8 cellular contexts compared by ENCODE assay signal in the genomic region with DNA sequence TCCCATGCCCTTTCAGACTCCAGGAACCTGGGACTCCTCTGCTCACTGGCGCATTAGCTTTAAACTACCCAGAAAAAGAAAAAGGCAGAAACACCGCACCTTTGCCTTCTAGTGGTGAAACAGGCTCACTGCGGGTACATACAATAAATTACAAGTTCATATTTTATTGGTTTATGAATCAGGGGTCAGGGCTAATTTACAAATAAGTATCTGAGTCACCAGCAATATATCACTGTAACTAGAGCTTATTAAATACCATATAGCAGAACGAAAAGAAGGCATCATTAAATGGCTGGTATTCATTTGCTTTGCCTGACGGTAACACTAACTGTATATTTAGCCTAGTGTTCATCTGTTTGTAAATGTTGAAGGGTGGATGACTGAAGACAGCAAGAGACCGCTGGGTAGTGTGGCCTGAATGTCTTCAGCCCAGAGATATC. TPM values are rescaled to one million over a fixed set of nuclear protein-coding genes. Genes with fewer than 3 reads are reported as not detected.
DNase-seq lines count a peak whose midpoint lies in the region; ATAC-seq, FAIRE-seq and TF ChIP-seq lines count a peak whose summit lies in the region.

No MANE protein-coding gene starts in this region.

- no peak overlapping the region for H2BK12ac ChIP-seq in H1 (ENCODE audit: low read depth, low read length)

- H4K20me1 ChIP-seq in H1 (replicated peaks in 1 of 2; ENCODE audit: control insufficient read depth in 1 of 2, insufficient read depth in 2 of 2, low read length in 2 of 2), result no peaks in the 10 kb centered on the region

- H3K79me1 ChIP-seq in H1 (ENCODE audit: low read depth, low read length), result no peaks in the 10 kb centered on the region

- H2BK20ac ChIP-seq in H1 (ENCODE audit: low read length), result no peak overlapping the region

- H3K27me3 ChIP-seq in H1 (replicated peaks in 1 of 4; ENCODE audit: control insufficient read depth in 3 of 4, extremely low read depth in 1 of 4, insufficient read depth in 3 of 4, low read length in 3 of 4), result peaks cover 0 to 8% (median under 1%) of the 10 kb centered on the region in 4 experiments; a peak in 2 of 7 replicates

- peak; percentile 63 to 64 for TF ChIP-seq RAD21 in H1 (IDR thresholded peaks at IDR 0.05 in 1 of 2, conservative IDR thresholded peaks at IDR 0.05 in 1 of 2; ENCODE audit: low read depth in 2 of 2, low read length in 2 of 2)

- no peak overlapping the region for H4K8ac ChIP-seq in H1 (ENCODE audit: extremely low read depth, insufficient read depth, low read length)

- H3K4me3 Mint-ChIP-seq in activated T-cell treated with anti-CD3 and anti-CD28 coated beads, Interleukin-2, amount 50 U/mL, for 24 hours, result no peak overlapping the region
- no peak overlapping the region for H3K4me3 Mint-ChIP-seq in nephron

- no peak overlapping the region for H4K91ac ChIP-seq in H1 (replicated peaks; ENCODE audit: insufficient read length, low read length)

- POLR2A ChIA-PET in H1 (lab: Charles Lee; ENCODE audit: partially characterized antibody), result interaction anchor here (0.7 to 1.2 kb wide), 2 partner anchors 19 to 94 kb away, joined by 3 read pairs; no protein-coding TSS in a partner anchor

- WGBS in H1 (ENCODE audit: extremely low coverage in 1 of 2, insufficient coverage in 1 of 2, insufficient read length in 1 of 2, insufficient replicate concordance in 2 of 2, low coverage in 1 of 2, low lambda C conversion rate in 2 of 2, missing lambda C conversion rate in 1 of 2), 2 experiments, result 40% methylated on average over 6 of the region's 6 CpGs; no CpG with 5 or more reads in 1 of the 2 experiments

- no peak overlapping the region for H4K5ac ChIP-seq in H1 (ENCODE audit: insufficient read length, low read depth, low read length)

- H3K4ac ChIP-seq in H1 (replicated peaks; ENCODE audit: insufficient read length, low read depth, low read length), result no peak overlapping the region

- H3K9me3 Mint-ChIP-seq in activated T-cell treated with anti-CD3 and anti-CD28 coated beads, Interleukin-2, amount 50 U/mL, for 24 hours, result no peaks in the 10 kb centered on the region
- H3K9me3 Mint-ChIP-seq in nephron, result no peaks in the 10 kb centered on the region

- no peak for TF ChIP-seq EP300 in H1 (IDR thresholded peaks at IDR 0.05; ENCODE audit: borderline replicate concordance in 1 of 2, low read depth in 2 of 2, low read length in 2 of 2)

- TF ChIP-seq CTCF in LNCAP (IDR thresholded peaks at IDR 0.05) (peak; percentile 75), H1 (IDR thresholded peaks at IDR 0.05; ENCODE audit: control extremely low read depth in 1 of 3, insufficient read depth in 1 of 3, low read depth in 1 of 3, low read length in 3 of 3) (peak in 2 of 3 experiments; percentile 50 to 74; a peak in 2 of 4 replicates), nephron (IDR thresholded peaks at IDR 0.05; ENCODE audit: unreplicated experiment in 3 of 3) (peak; percentile 68 to 76 (median 73))

- H2BK5ac ChIP-seq in H1 (ENCODE audit: low read depth, low read length), result no peak overlapping the region

- no peak overlapping the region for H3K4me3 ChIP-seq in H1 (ENCODE audit: extremely low read depth in 1 of 4, insufficient read depth in 2 of 4, low read depth in 3 of 4, low read length in 4 of 4)

- no peaks in the 10 kb centered on the region; the same call in 1 of the 2 replicates for H3K23me2 ChIP-seq in H1 (ENCODE audit: low read depth, low read length)

- H2AFZ ChIP-seq in H1 (ENCODE audit: low read length), result no peak overlapping the region

- H3K27ac ChIP-seq in H1 (ENCODE audit: low read depth, low read length), result no peak overlapping the region

- no peak overlapping the region for H2BK120ac ChIP-seq in H1 (replicated peaks; ENCODE audit: low read depth, low read length)

- H3K79me2 ChIP-seq in H1 (ENCODE audit: control insufficient read depth in 1 of 2, insufficient read depth in 2 of 2, low read length in 2 of 2), result no peaks in the 10 kb centered on the region

- H2BK15ac ChIP-seq in H1 (ENCODE audit: low read length), result no peak overlapping the region

- no peak overlapping the region for H3K23ac ChIP-seq in H1 (ENCODE audit: insufficient read length)

- peak; percentile 33 for DNase-seq in activated T-cell treated with anti-CD3 and anti-CD28 coated beads, Interleukin-2, amount 50 U/mL, for 24 hours
- DNase-seq in activated T-cell treated with anti-CD3 and anti-CD28 coated beads, Interleukin-2, amount 50 U/mL, for 1 hour, result no peak
- DNase-seq in H1 (ENCODE audit: low read depth in 1 of 2, low spot score in 2 of 2), result no peak

- peaks cover 0 to 5% of the 10 kb centered on the region in 2 experiments; a peak in 1 of 4 replicates for H3K9me3 ChIP-seq in H1 (ENCODE audit: insufficient read depth in 2 of 2, low read depth in 1 of 2, low read length in 1 of 2)

- no peak overlapping the region for H3K27ac Mint-ChIP-seq in activated T-cell treated with anti-CD3 and anti-CD28 coated beads, Interleukin-2, amount 50 U/mL, for 24 hours
- H3K27ac Mint-ChIP-seq in nephron, result no peak overlapping the region

- H3K14ac ChIP-seq in H1 (ENCODE audit: insufficient read length), result no peak overlapping the region

- H3K4me2 ChIP-seq in H1 (ENCODE audit: insufficient read depth in 1 of 2, low read depth in 2 of 2, low read length in 2 of 2), result no peak overlapping the region

- H3K36me3 Mint-ChIP-seq in activated T-cell treated with anti-CD3 and anti-CD28 coated beads, Interleukin-2, amount 50 U/mL, for 24 hours (ENCODE audit: low read depth), result no peaks in the 10 kb centered on the region
- H3K36me3 Mint-ChIP-seq in nephron (ENCODE audit: low read depth), result no peaks in the 10 kb centered on the region

- CTCF ChIA-PET in H1 (lab: Charles Lee; ENCODE audit: partially characterized antibody), result interaction anchor here (0.6 to 6.8 kb wide), 32 partner anchors 10 to 699 kb away, joined by 3 to 110 read pairs (median 4); a partner anchor contains a TSS

- ATAC-seq in SK-N-SH treated with all-trans-retinoic acid at 6 μM for 48 hours, result peak; percentile 80
- no peak for ATAC-seq in HG02759 (IDR thresholded peaks at IDR 0.05; ENCODE audit: unreplicated experiment)
- no peak for ATAC-seq in GM18511 (IDR thresholded peaks at IDR 0.05; ENCODE audit: unreplicated experiment)

- no peak overlapping the region for H3K56ac ChIP-seq in H1 (replicated peaks; ENCODE audit: insufficient read length, low read depth, low read length)

- no peaks in the 10 kb centered on the region for H3K36me3 ChIP-seq in H1 (ENCODE audit: control insufficient read depth in 2 of 4, insufficient read depth in 4 of 4, low read length in 3 of 4)

- peaks cover 0 to 12% (median 6%) of the 10 kb centered on the region in 4 experiments; a peak in 6 of 7 replicates for H3K4me1 ChIP-seq in H1 (replicated peaks in 1 of 4; ENCODE audit: control insufficient read depth in 3 of 4, insufficient read depth in 4 of 4, low read length in 3 of 4)

- TF ChIP-seq POLR2A in H1 (IDR thresholded peaks at IDR 0.05; ENCODE audit: control extremely low read depth in 1 of 2, low read depth in 2 of 2, low read length in 2 of 2), result no peak

- no peak overlapping the region for H3K18ac ChIP-seq in H1 (ENCODE audit: extremely low read depth, low read length)

- no peak for FAIRE-seq in H1 (lab: Jason Lieb, UNC)

- no peaks in the 10 kb centered on the region for H3K27me3 Mint-ChIP-seq in activated T-cell treated with anti-CD3 and anti-CD28 coated beads, Interleukin-2, amount 50 U/mL, for 24 hours
- H3K27me3 Mint-ChIP-seq in nephron (ENCODE audit: low read depth), result peaks cover 4% of the 10 kb centered on the region

- H3K9ac ChIP-seq in H1 (replicated peaks in 1 of 4; ENCODE audit: extremely low read depth in 1 of 4, low read depth in 3 of 4, low read length in 3 of 4), result no peak overlapping the region

- H2AK5ac ChIP-seq in H1 (ENCODE audit: low read depth, low read length), result no peak overlapping the region

- H3K4me1 Mint-ChIP-seq in activated T-cell treated with anti-CD3 and anti-CD28 coated beads, Interleukin-2, amount 50 U/mL, for 24 hours (ENCODE audit: low read depth), result peaks cover 4% of the 10 kb centered on the region
- H3K4me1 Mint-ChIP-seq in nephron, result no peaks in the 10 kb centered on the region

TF ChIP-seq in SK-N-SH treated with all-trans-retinoic acid at 6 μM for 48 hours, 23 proteins besides CTCF, POLR2A, EP300 and RAD21:
- TF ChIP-seq OSR1 (CRISPR knock-in tag; IDR thresholded peaks at IDR 0.05) (no peak), ISL1 (CRISPR knock-in tag; IDR thresholded peaks at IDR 0.05) (0 out of 2 replicates have a peak, but pooled peaks have one; percentile 7), ZFP3 (CRISPR knock-in tag; IDR thresholded peaks at IDR 0.05) (no peak)

TF ChIP-seq in H1, 55 proteins besides CTCF, POLR2A, EP300 and RAD21:
- TF ChIP-seq KDM5A (IDR thresholded peaks at IDR 0.05; ENCODE audit: low read length) (no peak), SIX5 (IDR thresholded peaks at IDR 0.05; ENCODE audit: low read depth, low read length) (no peak), GABPA (IDR thresholded peaks at IDR 0.05; ENCODE audit: borderline replicate concordance, insufficient read depth, low read length) (no peak), SUZ12 (IDR thresholded peaks at IDR 0.05; ENCODE audit: low read length) (no peak), CTBP2 (IDR thresholded peaks at IDR 0.05; ENCODE audit: borderline replicate concordance, insufficient read depth, insufficient read length, low read length) (no peak), CREB1 (IDR thresholded peaks at IDR 0.05) (no peak), RFX5 (IDR thresholded peaks at IDR 0.05; ENCODE audit: borderline replicate concordance, low read depth, low read length) (no peak), SP2 (IDR thresholded peaks at IDR 0.05; ENCODE audit: low read length) (no peak), KDM1A (IDR thresholded peaks at IDR 0.05; ENCODE audit: borderline replicate concordance, low read length) (no peak), SP1 (IDR thresholded peaks at IDR 0.05; ENCODE audit: low read depth, low read length) (no peak)

RNA-seq across cellular contexts. Expression of a gene that starts 26.9 kb away (rescaled TPM):
- 40.5 and 49.5 TPM in 2 replicates for total RNA-seq in H1 (2021; fragmentation: NEBNext Ultra II Directional; extraction: Animal tissue kit (Norgen Biotek cat#: 25700))
- polyA plus RNA-seq in H1 (2011; rRNA removed), result 39.6 and 44.7 TPM in 2 replicates
- 50.2 TPM for polyA plus RNA-seq in H1 (2011; cell fraction: cytosol; rRNA removed)
- polyA plus RNA-seq in H1 (2011; cell fraction: nucleus; rRNA removed), result 88.6 TPM
- 34.3 to 53.4 TPM (median 49.9 TPM) in 4 replicates for polyA plus RNA-seq in H1 (2012, experiment 1 of 2)
- polyA plus RNA-seq in H1 (2012, experiment 2 of 2), result 24.6 TPM
- 34.4 TPM for polyA plus RNA-seq in H1 (2013, experiment 1 of 2)
- polyA plus RNA-seq in H1 (2013, experiment 2 of 2), result 37.9 TPM
- 81.2 and 107 TPM in 2 replicates for polyA minus RNA-seq in H1 (2011; rRNA and poly(A)+ RNA removed)
- 33.9 TPM for polyA minus RNA-seq in H1 (2011; cell fraction: cytosol; rRNA and poly(A)+ RNA removed)
- polyA minus RNA-seq in H1 (2011; cell fraction: nucleus; rRNA and poly(A)+ RNA removed), result 141 TPM
